Comparison of ENCODE assay signal across 12 cellular contexts in the genomic region with DNA sequence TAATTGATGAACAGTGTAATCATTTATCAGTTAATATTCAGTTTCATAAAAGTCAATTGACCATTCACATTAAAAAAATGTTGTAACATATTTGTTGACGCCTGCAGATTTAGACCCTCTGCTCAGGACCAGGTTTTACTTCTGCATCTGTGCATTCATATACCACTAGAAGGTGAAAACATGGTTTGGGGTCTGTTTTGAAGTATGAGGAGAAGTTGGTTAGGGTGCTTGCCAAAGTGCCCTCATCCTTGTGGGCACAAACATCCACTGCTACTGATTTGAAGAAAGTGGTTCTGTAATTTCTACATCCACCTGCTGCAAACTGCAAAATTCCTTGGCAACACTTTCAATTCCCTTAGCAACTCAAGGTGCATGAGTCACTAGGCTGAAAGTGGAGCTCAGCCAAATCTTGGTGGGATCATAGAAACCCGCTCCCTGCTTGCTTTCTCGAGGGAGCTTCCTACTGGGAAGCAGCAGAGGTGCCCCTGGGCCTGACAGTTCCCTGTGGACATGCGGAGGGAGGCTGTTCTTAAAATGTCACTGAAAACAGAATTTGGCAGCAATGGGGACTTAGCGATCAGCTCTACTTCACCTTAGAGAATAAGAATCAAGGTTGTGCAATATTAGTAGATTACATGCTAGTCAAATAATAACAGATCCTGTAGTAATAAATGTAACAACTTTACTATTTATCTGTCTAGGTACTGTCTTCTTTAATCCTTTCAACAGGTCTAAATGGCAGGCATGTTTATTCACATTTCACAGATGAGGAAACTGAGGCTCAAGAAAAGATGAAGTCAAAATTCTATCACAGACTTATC.
DNase-seq lines count a peak whose midpoint lies in the region; ATAC-seq and TF ChIP-seq lines count a peak whose summit lies in the region.
"Had no signal": no experiment of that assay in that cellular context is flagged by ENCODE, and none has a peak within 500 bp of the region (broad histone marks: within the 10 kb centered on the region; RNA-seq: fewer than 3 reads in every experiment).

No MANE protein-coding gene starts in this region.

- peak; percentile 50 for DNase-seq in DMS79 (lab: John Stamatoyannopoulos, UW)
- peak; percentile 10 for DNase-seq in NB4 (ENCODE audit: low read depth)
- peak; percentile 87 for DNase-seq in astrocyte of the spinal cord (ENCODE audit: low read depth, low spot score)
- peak in 1 of 2 donors; percentile 39 for DNase-seq in left lung
- DNase-seq in NK-92 (lab: John Stamatoyannopoulos, UW; ENCODE audit: unreplicated experiment), result no peak
- DNase-seq in effector memory CD4-positive, alpha-beta T cell, result no peak
- no peak for DNase-seq in WERI-Rb-1
- DNase-seq: activated B cell treated with CpG ODN at 0.5 μM for 24 hours; CD4-positive, CD25-positive, alpha-beta regulatory T cell; naive thymus-derived CD4-positive, alpha-beta T cell; stimulated activated CD4-positive, alpha-beta T cell treated with anti-CD3 and anti-CD28 coated beads, Interleukin-2, amount 100 ng/mL, for 24 hours had no signal

- H3K36me3 ChIP-seq in left lung (no peaks in the 10 kb centered on the region), WERI-Rb-1 (no peaks in the 10 kb centered on the region)
- no peaks in the 10 kb centered on the region for H3K36me3 ChIP-seq in effector memory CD4-positive, alpha-beta T cell (ENCODE audit: control insufficient read depth, insufficient read depth, low read length)

- H3K9me3 ChIP-seq in left lung (no peaks in the 10 kb centered on the region), WERI-Rb-1 (ENCODE audit: severe bottlenecking) (no peaks in the 10 kb centered on the region)
- H3K9me3 ChIP-seq in effector memory CD4-positive, alpha-beta T cell (ENCODE audit: control insufficient read depth, low read length), result no peaks in the 10 kb centered on the region

- TF ChIP-seq CTCF in NB4 (IDR thresholded peaks at IDR 0.05; ENCODE audit: low read depth, low read length) (no peak), astrocyte of the spinal cord (IDR thresholded peaks at IDR 0.05; ENCODE audit: low read depth, low read length) (no peak), left lung (IDR thresholded peaks at IDR 0.05) (no peak), WERI-Rb-1 (IDR thresholded peaks at IDR 0.05; ENCODE audit: low read depth, low read length) (no peak)

- no peaks in the 10 kb centered on the region for H3K4me1 ChIP-seq in left lung
- H3K4me1 ChIP-seq in effector memory CD4-positive, alpha-beta T cell (ENCODE audit: control insufficient read depth, insufficient read depth, low read length, poor library complexity, severe bottlenecking), result no peaks in the 10 kb centered on the region

- no peak for TF ChIP-seq POLR2A in NB4 (IDR thresholded peaks at IDR 0.05; ENCODE audit: extremely low read depth, insufficient read length)

- H3K27ac ChIP-seq in left lung (peak overlapping the region; percentile 41 to 46), WERI-Rb-1 (no peak overlapping the region)
- H3K27ac ChIP-seq in effector memory CD4-positive, alpha-beta T cell (ENCODE audit: insufficient read depth, low read length, poor library complexity, severe bottlenecking), result no peak overlapping the region

- in situ Hi-C loops in astrocyte of the spinal cord (cut with HindIII; ENCODE audit: low sequenced_read_pairs), result no loop called here

- H3K4me3 ChIP-seq in NB4 (ENCODE audit: low read depth, low read length) (no peak overlapping the region), astrocyte of the spinal cord (ENCODE audit: low read depth, low read length) (no peak overlapping the region), left lung (no peak overlapping the region), WERI-Rb-1 (ENCODE audit: low read depth, low read length) (no peak overlapping the region)
- no peak overlapping the region for H3K4me3 ChIP-seq in effector memory CD4-positive, alpha-beta T cell (ENCODE audit: insufficient read depth, low read depth, low read length, poor library complexity, severe bottlenecking)

- ATAC-seq in left lung (peak; percentile 84), GM21515 (IDR thresholded peaks at IDR 0.05; ENCODE audit: unreplicated experiment) (no peak)
- ATAC-seq: naive thymus-derived CD4-positive, alpha-beta T cell had no signal

- intact Hi-C loops in left lung (cut with DNase I), result no loop called here

- H3K27me3 ChIP-seq in left lung, result no peaks in the 10 kb centered on the region
- H3K27me3 ChIP-seq in effector memory CD4-positive, alpha-beta T cell (replicated peaks; ENCODE audit: control insufficient read depth, insufficient read depth, low read length, poor library complexity, severe bottlenecking), result no peaks in the 10 kb centered on the region
- H3K27me3 ChIP-seq in WERI-Rb-1 (ENCODE audit: insufficient read depth, low read depth, severe bottlenecking), result no peaks in the 10 kb centered on the region

Comparison
In these comparisons a context has a peak if more than half of its experiments do, and no peak if none do; other contexts are left out.
1. DNase-seq: peak in DMS79 (single experiment), NB4 (single experiment) and astrocyte of the spinal cord (single experiment); none in NK-92 (single experiment), effector memory CD4-positive, alpha-beta T cell (0 of 3) and WERI-Rb-1 (single experiment).
2. H3K27ac ChIP-seq: peak in left lung (2 of 2); none in effector memory CD4-positive, alpha-beta T cell (single experiment) and WERI-Rb-1 (single experiment).